Comparison of ENCODE assay signal across 8 cellular contexts in genomic region chr6:143657809-143658208, GRCh38.
"Had no signal": no experiment of that assay in that cellular context is flagged by ENCODE, and none has a peak within 500 bp of the region (broad histone marks: within the 10 kb centered on the region; RNA-seq: fewer than 3 reads in every experiment).

No MANE protein-coding gene starts in this region.

- H3K4me3 Mint-ChIP-seq: IgD-negative memory B cell had no signal

- H3K27ac Mint-ChIP-seq: IgD-negative memory B cell had no signal

- ATAC-seq: HepG2, K562 had no signal

- H3K4me3 ChIP-seq: K562 had no signal

- DNase-seq: IMR-90, KBM-7, KG1 had no signal

- FAIRE-seq: HepG2, HTR-8/SVneo, K562 had no signal

- H3K27ac ChIP-seq: HL-60 had no signal

- H3K4me1 Mint-ChIP-seq: IgD-negative memory B cell had no signal

- H3K27me3 Mint-ChIP-seq: IgD-negative memory B cell had no signal
